In the genomic region with DNA sequence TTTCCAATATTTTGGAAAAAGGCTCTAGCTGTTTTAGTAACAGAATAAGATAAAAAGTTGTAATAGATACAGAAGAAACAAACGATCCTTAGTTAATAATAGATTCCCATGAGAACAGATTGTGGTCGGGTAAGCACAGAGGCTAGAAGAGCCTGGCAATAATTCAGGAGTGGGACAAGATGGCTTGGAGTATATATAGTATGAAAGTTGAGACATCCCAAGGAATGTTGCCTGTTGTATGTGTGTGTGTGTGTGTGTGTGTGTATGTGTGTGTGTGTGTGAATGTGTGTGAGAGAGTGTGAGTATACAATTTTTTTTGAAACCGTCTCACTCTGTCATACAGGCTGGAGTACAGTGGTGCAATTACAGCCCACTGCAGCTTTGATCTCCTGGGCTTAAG, we compare ENCODE assay signal across 17 cellular contexts.
DNase-seq lines count a peak whose midpoint lies in the region; ATAC-seq and TF ChIP-seq lines count a peak whose summit lies in the region.
"Had no signal": no experiment of that assay in that cellular context is flagged by ENCODE, and none has a peak within 500 bp of the region (broad histone marks: within the 10 kb centered on the region; RNA-seq: fewer than 3 reads in every experiment).

No MANE protein-coding gene starts in this region.

- H3K4me1 ChIP-seq in right atrium auricular region, result no peaks in the 10 kb centered on the region
- no peaks in the 10 kb centered on the region for H3K4me1 ChIP-seq in skeletal muscle tissue (ENCODE audit: control insufficient read depth in 3 of 3, insufficient read depth in 3 of 3, low read length in 3 of 3)
- H3K4me1 ChIP-seq: Caco-2, SJSA1 had no signal

- H3K27ac ChIP-seq in right atrium auricular region (no peak overlapping the region), skeletal muscle tissue (ENCODE audit: low read depth, low read length) (peak overlapping the region; percentile 8)
- H3K27ac ChIP-seq: HL-60, SJSA1 had no signal

- no peak overlapping the region for H3K9ac ChIP-seq in skeletal muscle tissue (ENCODE audit: low read depth in 1 of 3, low read length in 3 of 3)

- H3K9me3 ChIP-seq in right atrium auricular region, result no peaks in the 10 kb centered on the region
- no peaks in the 10 kb centered on the region for H3K9me3 ChIP-seq in skeletal muscle tissue (ENCODE audit: control insufficient read depth in 3 of 3, low read length in 3 of 3)
- H3K9me3 ChIP-seq: Caco-2, SJSA1 had no signal

- H3K36me3 ChIP-seq in right atrium auricular region, result no peaks in the 10 kb centered on the region
- H3K36me3 ChIP-seq in skeletal muscle tissue (ENCODE audit: control insufficient read depth in 3 of 3, insufficient read depth in 3 of 3, low read length in 3 of 3), result no peaks in the 10 kb centered on the region
- H3K36me3 ChIP-seq: SJSA1 had no signal

- intact Hi-C loops in Right ventricle myocardium superior (cut with DNase I), result no loop called here

- TF ChIP-seq CTCF in right atrium auricular region (IDR thresholded peaks at IDR 0.05) (no peak), choroid plexus epithelial cell (conservative IDR thresholded peaks at IDR 0.05; ENCODE audit: low read depth, low read length) (no peak)

- H3K4me3 ChIP-seq in right atrium auricular region, result no peak overlapping the region
- H3K4me3 ChIP-seq in choroid plexus epithelial cell (ENCODE audit: low read depth, low read length), result no peak overlapping the region
- no peak overlapping the region for H3K4me3 ChIP-seq in skeletal muscle tissue (ENCODE audit: low read length in 3 of 3)
- H3K4me3 ChIP-seq: SJSA1 had no signal

- no peaks in the 10 kb centered on the region for H3K27me3 ChIP-seq in right atrium auricular region
- H3K27me3 ChIP-seq in skeletal muscle tissue (ENCODE audit: control insufficient read depth in 3 of 3, insufficient read depth in 3 of 3, low read length in 3 of 3), result no peaks in the 10 kb centered on the region
- H3K27me3 ChIP-seq: SJSA1 had no signal

- no peak for DNase-seq in Right ventricle myocardium superior
- no peak for DNase-seq in right atrium auricular region (ENCODE audit: low spot score)
- peak; percentile 68 for DNase-seq in choroid plexus epithelial cell (ENCODE audit: low read depth)
- peak; percentile 9 for DNase-seq in left kidney (ENCODE audit: low read depth, low spot score)
- no peak for DNase-seq in stimulated activated CD4-positive, alpha-beta T cell treated with anti-CD3 and anti-CD28 coated beads, Interleukin-4, amount 100 ng/mL, for 1 hour
- DNase-seq in DMS 273 (lab: John Stamatoyannopoulos, UW; ENCODE audit: unreplicated experiment), result no peak
- DNase-seq: Caco-2; CD4-positive, alpha-beta T cell; DMS153; GDM1; NCI-H1417 treated with DMSO at 0.1 percent for 48 hours; NCI-H1930 had no signal

- ATAC-seq in Right ventricle myocardium superior (ENCODE audit: poor library complexity) (peak; percentile 39), GM18858 (IDR thresholded peaks at IDR 0.05; ENCODE audit: unreplicated experiment) (no peak)
- ATAC-seq: Panc1 had no signal

Comparison
In these comparisons a context has a peak if more than half of its experiments do, and no peak if none do; other contexts are left out.
1. DNase-seq: peak in choroid plexus epithelial cell (single experiment) and left kidney (single experiment); none in Right ventricle myocardium superior (single experiment), right atrium auricular region (single experiment), stimulated activated CD4-positive, alpha-beta T cell treated with anti-CD3 and anti-CD28 coated beads, Interleukin-4, amount 100 ng/mL, for 1 hour (single experiment) and DMS 273 (single experiment).